ENCODE assay signal across 19 cellular contexts in the genomic region with DNA sequence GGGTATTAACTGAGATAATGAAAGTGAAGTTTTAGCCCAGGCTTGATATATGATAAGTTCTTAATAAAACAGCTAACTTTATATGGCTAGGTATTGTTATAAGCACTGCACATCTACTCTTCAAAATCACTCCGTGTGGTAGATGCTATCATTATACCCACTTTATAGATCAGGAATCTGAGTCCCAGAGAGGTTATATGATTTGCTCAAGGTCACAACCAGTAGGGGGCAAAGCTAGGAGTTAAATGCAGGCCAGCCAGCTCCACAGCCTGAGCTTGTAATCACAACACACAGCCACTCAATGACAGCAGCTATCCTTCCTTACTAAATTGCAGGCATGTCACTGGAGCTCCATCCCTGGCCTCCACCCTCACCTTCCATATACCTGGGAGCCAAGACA.
"Had no signal": no experiment of that assay in that cellular context is flagged by ENCODE, and none has a peak within 500 bp of the region (broad histone marks: within the 10 kb centered on the region; RNA-seq: fewer than 3 reads in every experiment).

No MANE protein-coding gene starts in this region.

- H3K27me3 ChIP-seq: body of pancreas, sigmoid colon, upper lobe of right lung had no signal

- H3K4me1 Mint-ChIP-seq: activated CD4-positive, alpha-beta memory T cell treated with anti-CD3 and anti-CD28 coated beads, Interleukin-2, amount 10 ng/mL, durations not matched to agents 7 days and 5 days; stimulated activated effector memory CD8-positive, alpha-beta T cell treated with anti-CD3 and anti-CD28 coated beads, Interleukin-12 subunit alpha, Interleukin-12 subunit beta, amount 100 ng/mL, for 72 hours had no signal

- DNase-seq: activated B cell treated with CpG ODN at 0.5 μM for 24 hours; activated CD4-positive, alpha-beta memory T cell treated with anti-CD3 and anti-CD28 coated beads, Interleukin-2, amount 10 ng/mL, durations not matched to agents 7 days and 5 days; activated CD4-positive, alpha-beta T cell treated with anti-CD3 and anti-CD28 coated beads for 4 hours; activated naive CD4-positive, alpha-beta T cell treated with Interleukin-2 at 50 U/mL for 16 hours; activated T-cell treated with anti-CD3 and anti-CD28 coated beads, Interleukin-2, amount 50 U/mL, for 1 hour; body of pancreas; dermis blood vessel endothelial cell; effector memory CD4-positive, alpha-beta T cell; mesenchymal stem cell; mucosa of descending colon; naive B cell; sigmoid colon; stimulated activated CD4-positive, alpha-beta T cell treated with anti-CD3 and anti-CD28 coated beads, Interleukin-4, amount 100 ng/mL, for 24 hours; T-helper 9 cell; upper lobe of right lung had no signal

- H3K9me3 Mint-ChIP-seq: activated T-helper 2 cell treated with anti-CD3 and anti-CD28 coated beads, Interferon-gamma antibody, Interleukin-2, Interleukin-4, amounts not matched to agents 10 μg/mL and 5 μg/mL and 100 μg/mL, durations not matched to agents 14 hours and 24 hours and 36 hours; stimulated activated effector memory CD8-positive, alpha-beta T cell treated with anti-CD3 and anti-CD28 coated beads, Interleukin-12 subunit alpha, Interleukin-12 subunit beta, amount 100 ng/mL, for 72 hours had no signal

- H3K4me3 ChIP-seq: body of pancreas, mucosa of descending colon, sigmoid colon, thoracic aorta, upper lobe of right lung had no signal

- H3K36me3 Mint-ChIP-seq: stimulated activated effector memory CD8-positive, alpha-beta T cell treated with anti-CD3 and anti-CD28 coated beads, Interleukin-12 subunit alpha, Interleukin-12 subunit beta, amount 100 ng/mL, for 72 hours had no signal

- H3K27ac Mint-ChIP-seq: activated B cell treated with CpG ODN at 0.5 μM for 24 hours; activated CD4-positive, alpha-beta memory T cell treated with anti-CD3 and anti-CD28 coated beads, Interleukin-2, amount 10 ng/mL, durations not matched to agents 7 days and 5 days; activated T-helper 2 cell treated with anti-CD3 and anti-CD28 coated beads, Interferon-gamma antibody, Interleukin-2, Interleukin-4, amounts not matched to agents 10 μg/mL and 5 μg/mL and 100 μg/mL, durations not matched to agents 14 hours and 24 hours and 36 hours; naive B cell; stimulated activated effector memory CD8-positive, alpha-beta T cell treated with anti-CD3 and anti-CD28 coated beads, Interleukin-12 subunit alpha, Interleukin-12 subunit beta, amount 100 ng/mL, for 72 hours had no signal

- H3K4me3 Mint-ChIP-seq: activated B cell treated with CpG ODN at 0.5 μM for 24 hours; activated CD4-positive, alpha-beta memory T cell treated with anti-CD3 and anti-CD28 coated beads, Interleukin-2, amount 10 ng/mL, durations not matched to agents 7 days and 5 days; naive B cell; stimulated activated effector memory CD8-positive, alpha-beta T cell treated with anti-CD3 and anti-CD28 coated beads, Interleukin-12 subunit alpha, Interleukin-12 subunit beta, amount 100 ng/mL, for 72 hours had no signal

- H3K36me3 ChIP-seq: sigmoid colon, thoracic aorta, upper lobe of right lung had no signal

- H3K9ac ChIP-seq: parathyroid adenoma had no signal

- H3K27ac ChIP-seq: body of pancreas, parathyroid adenoma, sigmoid colon, thoracic aorta, upper lobe of right lung had no signal

- ATAC-seq: body of pancreas; stimulated activated effector memory CD8-positive, alpha-beta T cell treated with anti-CD3 and anti-CD28 coated beads, Interleukin-12 subunit alpha, Interleukin-12 subunit beta, amount 100 ng/mL, for 72 hours had no signal

- H3K9me3 ChIP-seq: body of pancreas, mucosa of descending colon, thoracic aorta, upper lobe of right lung had no signal

- H3K4me1 ChIP-seq: body of pancreas, parathyroid adenoma, sigmoid colon, upper lobe of right lung had no signal
